In the genomic region with DNA sequence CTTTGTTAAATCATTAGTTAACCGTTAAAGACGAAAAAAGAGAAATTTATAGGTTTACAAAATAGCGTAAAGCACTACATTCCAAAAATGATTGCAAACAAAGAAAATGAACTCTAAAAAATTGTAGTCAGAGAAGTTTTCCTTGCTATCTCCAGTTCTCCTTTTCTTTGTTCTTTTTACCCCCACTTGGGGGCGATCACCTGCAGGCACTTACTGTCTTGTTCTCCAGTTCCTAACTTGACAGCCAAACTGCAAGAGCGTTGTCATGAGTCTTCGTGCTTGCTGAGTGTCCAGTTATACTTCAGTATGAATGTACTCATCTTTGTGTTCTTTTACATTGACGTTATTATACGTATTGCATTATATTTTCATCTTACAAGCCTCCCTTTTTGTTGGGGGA, we compare ENCODE assay signal across 12 cellular contexts. TPM values are rescaled to one million over a fixed set of nuclear protein-coding genes. Genes with fewer than 3 reads are reported as not detected.
DNase-seq lines count a peak whose midpoint lies in the region; ATAC-seq and TF ChIP-seq lines count a peak whose summit lies in the region.
"Had no signal": no experiment of that assay in that cellular context is flagged by ENCODE, and none has a peak within 500 bp of the region (broad histone marks: within the 10 kb centered on the region; RNA-seq: fewer than 3 reads in every experiment).

No MANE protein-coding gene starts in this region.

- H3K4me3 ChIP-seq in Peyer's patch (no peak overlapping the region), mucosa of descending colon (no peak overlapping the region)
- H3K4me3 ChIP-seq: thoracic aorta had no signal

- intact Hi-C loops in head of caudate nucleus (cut with DNase I) (no loop called here), mucosa of descending colon (cut with DNase I, micrococcal nuclease) (no loop called here)

- H3K36me3 ChIP-seq in Peyer's patch: peaks cover 0 to 93% (median 2%) of the 10 kb centered on the region in 3 donors
- H3K36me3 ChIP-seq in mucosa of descending colon (ENCODE audit: low read depth): peaks cover 6% of the 10 kb centered on the region

- H3K27ac ChIP-seq in Peyer's patch: no peak overlapping the region
- H3K27ac ChIP-seq: thoracic aorta had no signal

- no peak for TF ChIP-seq POLR2A in Peyer's patch (IDR thresholded peaks at IDR 0.05)

- DNase-seq in AG09319 (ENCODE audit: extremely low read depth, low read depth): no peak
- DNase-seq in Peyer's patch: no peak
- peak; percentile 7 for DNase-seq in germinal center (ENCODE audit: low spot score)
- no peak for DNase-seq in head of caudate nucleus
- no peak for DNase-seq in T-helper 2 cell
- DNase-seq in activated naive CD4-positive, alpha-beta T cell (lab: John Stamatoyannopoulos, UW): no peak
- DNase-seq in mucosa of descending colon: no peak
- DNase-seq: NCI-H1930; stimulated activated CD4-positive, alpha-beta T cell treated with anti-CD3 and anti-CD28 coated beads, Interleukin-12 subunit alpha, Interleukin-12 subunit beta, amount 100 ng/mL, for 4 hours had no signal

- H3K27me3 ChIP-seq in Peyer's patch: no peaks in the 10 kb centered on the region

- TF ChIP-seq CTCF in AG09319 (IDR thresholded peaks at IDR 0.05; ENCODE audit: low read depth, low read length) (peak; percentile 5), GM12873 (IDR thresholded peaks at IDR 0.05; ENCODE audit: insufficient read depth, low read depth, low read length, missing control alignments) (peak; percentile 49), Peyer's patch (IDR thresholded peaks at IDR 0.05) (peak in 4 of 6 experiments; percentile 4 to 25 (median 10)), mucosa of descending colon (IDR thresholded peaks at IDR 0.05) (no peak)

- no peaks in the 10 kb centered on the region for H3K4me1 ChIP-seq in Peyer's patch
- H3K4me1 ChIP-seq in mucosa of descending colon (ENCODE audit: low read depth): no peaks in the 10 kb centered on the region

- peaks cover 0 to 5% (median 2%) of the 10 kb centered on the region in 4 donors for H3K9me3 ChIP-seq in Peyer's patch
- peaks cover 5% of the 10 kb centered on the region for H3K9me3 ChIP-seq in mucosa of descending colon

- no peak for ATAC-seq in mucosa of descending colon
- ATAC-seq: activated CD4-positive, CD25-positive, alpha-beta regulatory T cell treated with anti-CD3 and anti-CD28 coated beads, Interleukin-2, amount 50 U/mL, for 24 hours had no signal

RNA-seq across cellular contexts. Expression of a gene that starts 54.5 kb away (rescaled TPM):
- total RNA-seq in Peyer's patch: 100 to 1,000 TPM; 109 to 370 (median 161) TPM
- 100 to 1,000 TPM in 2 of 3 donors, 10 to 100 TPM in 1; 86.2 to 128 (median 110) TPM for total RNA-seq in mucosa of descending colon
